ENCODE assay signal across 18 cellular contexts in the genomic region with DNA sequence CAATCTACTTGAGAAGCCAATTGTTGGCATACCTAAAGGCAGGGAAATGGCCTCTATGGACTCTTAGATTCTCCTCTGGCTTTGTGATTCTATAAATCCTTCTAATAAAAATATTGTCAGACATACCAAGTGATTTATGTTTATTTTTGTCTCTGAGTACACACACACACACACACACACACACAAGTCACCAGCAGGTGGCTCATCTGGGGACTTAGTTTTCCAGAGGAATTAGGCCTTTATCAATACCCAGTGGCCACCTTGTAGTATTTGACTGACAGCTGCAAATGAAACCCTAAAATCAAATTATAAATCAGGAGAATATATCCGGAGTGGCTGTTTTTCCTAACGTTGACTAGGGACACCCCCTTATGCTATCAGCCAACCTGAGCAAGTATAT.
DNase-seq lines count a peak whose midpoint lies in the region; ATAC-seq, FAIRE-seq and TF ChIP-seq lines count a peak whose summit lies in the region.
"Had no signal": no experiment of that assay in that cellular context is flagged by ENCODE, and none has a peak within 500 bp of the region (broad histone marks: within the 10 kb centered on the region; RNA-seq: fewer than 3 reads in every experiment).

No MANE protein-coding gene starts in this region.

- no TSS peak for BruUV-seq in HepG2 (replicated peaks; lab: Mats Ljungman, UMichigan)

- H3K27me3 ChIP-seq in liver (ENCODE audit: control insufficient read depth in 4 of 4, insufficient read depth in 4 of 4, low read length in 3 of 4) (peaks cover 0 to 4% (median 0%) of the 10 kb centered on the region in 4 donors), HepG2 (ENCODE audit: control insufficient read depth in 1 of 2, insufficient read depth in 2 of 2, low read length in 2 of 2) (no peaks in the 10 kb centered on the region), MM.1S (replicated peaks; ENCODE audit: insufficient read depth, low read length) (no peaks in the 10 kb centered on the region), endodermal cell (ENCODE audit: control insufficient read depth, insufficient read depth, low read length, poor library complexity, severe bottlenecking) (peaks cover 12% of the 10 kb centered on the region)
- H3K27me3 ChIP-seq: Peyer's patch had no signal

- H3K79me2 ChIP-seq in HepG2 (ENCODE audit: insufficient read depth, low read length) (no peaks in the 10 kb centered on the region), MM.1S (ENCODE audit: low read length) (no peaks in the 10 kb centered on the region)

- POLR2A ChIA-PET in HepG2 (lab: Yijun Ruan, JAX), result no interaction called here

- H3K9me3 ChIP-seq in liver (ENCODE audit: control insufficient read depth in 4 of 4, low read length in 3 of 4), result no peaks in the 10 kb centered on the region
- H3K9me3 ChIP-seq in HepG2 (ENCODE audit: low read length), result no peaks in the 10 kb centered on the region
- no peaks in the 10 kb centered on the region for H3K9me3 ChIP-seq in MM.1S (replicated peaks; ENCODE audit: insufficient read depth, low read length)
- no peaks in the 10 kb centered on the region for H3K9me3 ChIP-seq in endodermal cell (ENCODE audit: control insufficient read depth, low read length)
- H3K9me3 ChIP-seq: Peyer's patch had no signal

- FAIRE-seq in HepG2 (lab: Jason Lieb, UNC), result no peak
- FAIRE-seq: G401.6, GM12878, K562 had no signal

- no peaks in the 10 kb centered on the region for H4K20me1 ChIP-seq in HepG2 (ENCODE audit: insufficient read depth, low read length)
- no peaks in the 10 kb centered on the region for H4K20me1 ChIP-seq in MM.1S (ENCODE audit: insufficient read depth, low read length)

- no peak overlapping the region for H3K9ac ChIP-seq in liver (ENCODE audit: low read depth in 1 of 2, low read length in 2 of 2)
- H3K9ac ChIP-seq in HepG2 (ENCODE audit: insufficient read depth, low read depth, low read length), result no peak overlapping the region
- H3K9ac ChIP-seq in MM.1S (ENCODE audit: low read length), result no peak overlapping the region
- no peak overlapping the region for H3K9ac ChIP-seq in endodermal cell (ENCODE audit: extremely low read depth, low read length, poor library complexity, severe bottlenecking)

- TF ChIP-seq POLR2A in HepG2 (IDR thresholded peaks at IDR 0.05; ENCODE audit: insufficient read depth in 1 of 2, low read depth in 2 of 2, low read length in 2 of 2), result no peak

- in situ Hi-C loops in HepG2 (cut with HindIII; ENCODE audit: extremely low pct_ligation_motif_present, low pct_unique_long_range_greater_than_20kb), result no loop called here

- H3K27me3 Mint-ChIP-seq in endodermal cell (ENCODE audit: insufficient read depth), result peaks cover 12% of the 10 kb centered on the region
- H3K27me3 Mint-ChIP-seq: B cell; CD4-positive, alpha-beta memory T cell had no signal

- H3K27ac ChIP-seq in liver (ENCODE audit: low read depth in 1 of 2, low read length in 2 of 2) (no peak overlapping the region), HepG2 (ENCODE audit: extremely low read length, insufficient read depth, low read length) (no peak overlapping the region), MM.1S (ENCODE audit: low read length) (no peak overlapping the region), endodermal cell (ENCODE audit: low read depth, low read length) (no peak overlapping the region)
- H3K27ac ChIP-seq: Peyer's patch had no signal

- CTCF ChIA-PET in HepG2 (lab: Yijun Ruan, JAX; ENCODE audit: low intra/inter-chr PET ratio, low total read pairs), result no interaction called here

- no peak for ATAC-seq in HepG2
- ATAC-seq in GM19463 (IDR thresholded peaks at IDR 0.05; ENCODE audit: unreplicated experiment), result no peak
- ATAC-seq: GM12878, K562, Right ventricle myocardium inferior had no signal

- H3K27ac Mint-ChIP-seq in endodermal cell, result no peak overlapping the region
- H3K27ac Mint-ChIP-seq: B cell; CD4-positive, alpha-beta memory T cell had no signal

- no peak overlapping the region for H2AFZ ChIP-seq in HepG2 (ENCODE audit: low read length)
- no peak overlapping the region for H2AFZ ChIP-seq in MM.1S (ENCODE audit: low read length)

- no peaks in the 10 kb centered on the region for H3K9me2 ChIP-seq in MM.1S (replicated peaks; ENCODE audit: insufficient read depth, low read length)

- WGBS in liver, result 74% methylated on average over 2 of the region's 2 CpGs
- 0% methylated on average over 2 of the region's 2 CpGs for WGBS in HepG2 (ENCODE audit: low lambda C conversion rate)
- 96% methylated on average over 2 of the region's 2 CpGs; no CpG with 5 or more reads in 1 of the 2 experiments for WGBS in endodermal cell (ENCODE audit: insufficient coverage in 1 of 2, insufficient read length in 1 of 2), 2 experiments

- no peak for TF ChIP-seq EP300 in HepG2 (IDR thresholded peaks at IDR 0.05; ENCODE audit: low read depth in 2 of 2, low read length in 2 of 2)
- TF ChIP-seq EP300 in HepG2 (CRISPR knock-in tag; IDR thresholded peaks at IDR 0.05; ENCODE audit: borderline replicate concordance), result no peak

- H3F3A ChIP-seq in MM.1S (ENCODE audit: insufficient read depth, low read length), result no peaks in the 10 kb centered on the region

- H3K9me3 Mint-ChIP-seq in endodermal cell, result no peaks in the 10 kb centered on the region

- H3K36me3 Mint-ChIP-seq in endodermal cell (ENCODE audit: low read depth), result no peaks in the 10 kb centered on the region
- H3K36me3 Mint-ChIP-seq: CD4-positive, alpha-beta memory T cell had no signal

- H3K4me3 ChIP-seq in liver (ENCODE audit: low read depth in 1 of 3, low read length in 3 of 3) (no peak overlapping the region), HepG2 (replicated peaks in 1 of 3; ENCODE audit: insufficient read depth in 1 of 3, low read depth in 2 of 3, low read length in 3 of 3) (no peak overlapping the region), MM.1S (ENCODE audit: low read length) (no peak overlapping the region), endodermal cell (ENCODE audit: low read length) (no peak overlapping the region)
- H3K4me3 ChIP-seq: GM12878, K562, Peyer's patch had no signal

- no peak for DNase-seq in HepG2 (ENCODE audit: low spot score)
- no peak for DNase-seq in MM.1S
- DNase-seq in endodermal cell, result no peak
- DNase-seq in activated naive CD4-positive, alpha-beta T cell treated with Interleukin-2 at 50 U/mL for 16 hours, result no peak
- no peak for DNase-seq in SKM-1 (lab: John Stamatoyannopoulos, UW; ENCODE audit: unreplicated experiment)
- DNase-seq: CD4-positive, alpha-beta memory T cell; DND-41; NCI-H146; NCI-H2081 treated with DMSO at 0.1 percent for 48 hours; NCI-H226; Peyer's patch had no signal

- H3K4me3 Mint-ChIP-seq in endodermal cell, result no peak overlapping the region
- H3K4me3 Mint-ChIP-seq: B cell; CD4-positive, alpha-beta memory T cell had no signal

- no peak overlapping the region for H3K4me2 ChIP-seq in HepG2 (ENCODE audit: low read depth, low read length)
- H3K4me2 ChIP-seq in MM.1S (ENCODE audit: low read depth, low read length), result no peak overlapping the region

- H3K4me1 ChIP-seq in liver (ENCODE audit: control insufficient read depth in 4 of 4, insufficient read depth in 4 of 4, low read length in 3 of 4) (no peaks in the 10 kb centered on the region), HepG2 (ENCODE audit: insufficient read depth, low read length) (no peaks in the 10 kb centered on the region), MM.1S (ENCODE audit: low read length) (no peaks in the 10 kb centered on the region), endodermal cell (ENCODE audit: control insufficient read depth, insufficient read depth, low read length) (no peaks in the 10 kb centered on the region)
- H3K4me1 ChIP-seq: Peyer's patch had no signal

- TF ChIP-seq CTCF in liver (IDR thresholded peaks at IDR 0.05; ENCODE audit: low read depth, low read length, missing input control) (peak; percentile 23), HepG2 (CRISPR knock-in tag; IDR thresholded peaks at IDR 0.05) (no peak), MM.1S (IDR thresholded peaks at IDR 0.05; ENCODE audit: low read length) (0 out of 2 replicates have a peak, but pooled peaks have one; percentile 12), endodermal cell (conservative IDR thresholded peaks at IDR 0.05) (peak; percentile 58)

- intact Hi-C loops in HepG2 (cut with micrococcal nuclease; ENCODE audit: unreplicated experiment), result loop anchor here (5.0 kb wide), 1 partner anchor 518 kb away; no protein-coding TSS in a partner anchor

- H3K36me3 ChIP-seq in liver (ENCODE audit: control insufficient read depth in 4 of 4, insufficient read depth in 3 of 4, low read depth in 1 of 4, low read length in 3 of 4) (no peaks in the 10 kb centered on the region), HepG2 (replicated peaks in 1 of 2; ENCODE audit: control insufficient read depth in 1 of 2, insufficient read depth in 2 of 2, low read length in 2 of 2) (no peaks in the 10 kb centered on the region), MM.1S (replicated peaks; ENCODE audit: insufficient read depth, low read length) (no peaks in the 10 kb centered on the region), endodermal cell (ENCODE audit: control insufficient read depth, insufficient read depth, low read length) (no peaks in the 10 kb centered on the region)
- H3K36me3 ChIP-seq: Peyer's patch had no signal

- no peaks in the 10 kb centered on the region for H3K4me1 Mint-ChIP-seq in endodermal cell
- H3K4me1 Mint-ChIP-seq: B cell; CD4-positive, alpha-beta memory T cell had no signal

- peak; percentile 35 to 56 for TF ChIP-seq RAD21 in liver (IDR thresholded peaks at IDR 0.05)
- no peak for TF ChIP-seq RAD21 in HepG2 (CRISPR knock-in tag; IDR thresholded peaks at IDR 0.05)

TF ChIP-seq in liver, 16 proteins besides CTCF, POLR2A, EP300 and RAD21 (continues in another document):
- TF ChIP-seq YY1 (IDR thresholded peaks at IDR 0.05) (no peak), GABPA (IDR thresholded peaks at IDR 0.05 in 1 of 2, conservative IDR thresholded peaks at IDR 0.05 in 1 of 2) (no peak)
